Comparison of ENCODE assay signal across 8 cellular contexts in genomic region chr12:68331869-68332725, GRCh38. TPM values are rescaled to one million over a fixed set of nuclear protein-coding genes. Genes with fewer than 3 reads are reported as not detected.
DNase-seq lines count a peak whose midpoint lies in the region; ATAC-seq and TF ChIP-seq lines count a peak whose summit lies in the region.

MDM1 (minus strand) TSS chr12:68332362; CDS start chr12:68332245, 117 bp downstream.

- peaks cover 1% of the 10 kb centered on the region for H3K27me3 Mint-ChIP-seq in glutamatergic neuron (ENCODE audit: unreplicated experiment)

- peak within 1 kb of the TSS; percentile 94 for H3K4me3 ChIP-seq in GM08714 (ENCODE audit: low read length)
- H3K4me3 ChIP-seq in osteoblast (ENCODE audit: insufficient read depth, low read length), result peak within 1 kb of the TSS; percentile 86
- H3K4me3 ChIP-seq in thoracic aorta, result peak within 1 kb of the TSS; percentile 85

- H3K9me3 ChIP-seq in osteoblast (ENCODE audit: low read depth, low read length) (no peaks in the 10 kb centered on the region), thoracic aorta (no peaks in the 10 kb centered on the region)

- peak within 1 kb of the TSS; percentile 87 for H3K4me3 Mint-ChIP-seq in glutamatergic neuron (ENCODE audit: unreplicated experiment)

- H3K4me1 Mint-ChIP-seq in glutamatergic neuron (ENCODE audit: low read depth, unreplicated experiment), result peaks cover 15% of the 10 kb centered on the region

- peak within 1 kb of the TSS; percentile 47 for H3K27ac ChIP-seq in osteoblast (ENCODE audit: low read depth, low read length)
- H3K27ac ChIP-seq in thoracic aorta, result peak within 1 kb of the TSS; percentile 26 to 49

- H3K36me3 ChIP-seq in osteoblast (ENCODE audit: insufficient read depth, low read length), result peaks cover 11% of the 10 kb centered on the region
- H3K36me3 ChIP-seq in thoracic aorta, result no peaks in the 10 kb centered on the region

- DNase-seq in NCI-H1092 treated with DMSO at 0.1 percent for 48 hours (lab: John Stamatoyannopoulos, UW) (peak; percentile 97), SKM-1 (lab: John Stamatoyannopoulos, UW; ENCODE audit: unreplicated experiment) (peak; percentile 66), glutamatergic neuron (peak; percentile 98), osteoblast (ENCODE audit: insufficient read length, low spot score, missing footprints) (peak; percentile 97), thoracic aorta (ENCODE audit: low spot score) (peak; percentile 95)
- peak; percentile 95 to 97 for DNase-seq in activated naive CD4-positive, alpha-beta T cell treated with anti-CD3 and anti-CD28 coated beads, Interleukin-2, amount 50 U/mL, for 72 hours (ENCODE audit: low spot score in 2 of 2)

- ATAC-seq in HG02610 (IDR thresholded peaks at IDR 0.05; ENCODE audit: unreplicated experiment) (peak; percentile 98), thoracic aorta (ENCODE audit: insufficient number of reproducible peaks, low FRiP score, low read depth) (peak; percentile 100)
- ATAC-seq in activated naive CD4-positive, alpha-beta T cell treated with anti-CD3 and anti-CD28 coated beads, Interleukin-2, amount 50 U/mL, for 72 hours, result peak; percentile 97 to 98

- peak within 1 kb of the TSS; percentile 96 for H2AFZ ChIP-seq in osteoblast (ENCODE audit: low read length)

- H3K4me1 ChIP-seq in osteoblast (ENCODE audit: insufficient read depth, low read length) (peaks cover 15% of the 10 kb centered on the region), thoracic aorta (ENCODE audit: control insufficient read depth in 1 of 2, low read depth in 2 of 2) (peaks cover 0 to 11% of the 10 kb centered on the region in 2 donors)

- H3K27me3 ChIP-seq in osteoblast (ENCODE audit: insufficient read depth, low read length) (no peaks in the 10 kb centered on the region), thoracic aorta (replicated peaks; ENCODE audit: insufficient read depth) (no peaks in the 10 kb centered on the region)

- peaks cover 11% of the 10 kb centered on the region for H3K79me2 ChIP-seq in osteoblast (ENCODE audit: insufficient read depth, low read length)

- H4K20me1 ChIP-seq in osteoblast (ENCODE audit: insufficient read depth, low read length), result no peaks in the 10 kb centered on the region

- TF ChIP-seq CTCF in glutamatergic neuron (IDR thresholded peaks at IDR 0.05; ENCODE audit: partially characterized antibody, unreplicated experiment) (no peak), osteoblast (IDR thresholded peaks at IDR 0.05; ENCODE audit: extremely low read depth, low read depth, low read length) (no peak), thoracic aorta (IDR thresholded peaks at IDR 0.05) (no peak)

- no peaks in the 10 kb centered on the region for H3K9me3 Mint-ChIP-seq in activated naive CD4-positive, alpha-beta T cell treated with anti-CD3 and anti-CD28 coated beads, Interleukin-2, amount 50 U/mL, for 72 hours
- no peaks in the 10 kb centered on the region for H3K9me3 Mint-ChIP-seq in glutamatergic neuron (ENCODE audit: unreplicated experiment)

- no peaks in the 10 kb centered on the region for H3K36me3 Mint-ChIP-seq in activated naive CD4-positive, alpha-beta T cell treated with anti-CD3 and anti-CD28 coated beads, Interleukin-2, amount 50 U/mL, for 72 hours
- no peaks in the 10 kb centered on the region for H3K36me3 Mint-ChIP-seq in glutamatergic neuron (ENCODE audit: unreplicated experiment)

- peak within 1 kb of the TSS; percentile 97 for H3K4me2 ChIP-seq in osteoblast (ENCODE audit: insufficient read depth, low read length)

- H3K27ac Mint-ChIP-seq in activated naive CD4-positive, alpha-beta T cell treated with anti-CD3 and anti-CD28 coated beads, Interleukin-2, amount 50 U/mL, for 72 hours, result peak within 1 kb of the TSS; percentile 31 to 91
- H3K27ac Mint-ChIP-seq in glutamatergic neuron (ENCODE audit: unreplicated experiment), result no peak within 1 kb of the TSS

RNA-seq across cellular contexts. Expression of gene MDM1, which starts in this region (rescaled TPM):
- 10 to 100 TPM; 20.7 to 38.3 TPM for total RNA-seq in activated naive CD4-positive, alpha-beta T cell treated with anti-CD3 and anti-CD28 coated beads, Interleukin-2, amount 50 U/mL, for 72 hours
- total RNA-seq in glutamatergic neuron (ENCODE audit: unreplicated experiment) (7.9 TPM), osteoblast (28.2 and 29.5 TPM in 2 replicates), thoracic aorta (10 to 100 TPM; 13.4 to 17.1 TPM)

Comparison
In these comparisons a context has a peak if more than half of its experiments do, and no peak if none do; other contexts are left out.
1. Peak in every context shown above with its lines: DNase-seq, ATAC-seq, H3K4me3 ChIP-seq and H3K27ac ChIP-seq.